ENCODE assay signal across 27 cellular contexts in the genomic region with DNA sequence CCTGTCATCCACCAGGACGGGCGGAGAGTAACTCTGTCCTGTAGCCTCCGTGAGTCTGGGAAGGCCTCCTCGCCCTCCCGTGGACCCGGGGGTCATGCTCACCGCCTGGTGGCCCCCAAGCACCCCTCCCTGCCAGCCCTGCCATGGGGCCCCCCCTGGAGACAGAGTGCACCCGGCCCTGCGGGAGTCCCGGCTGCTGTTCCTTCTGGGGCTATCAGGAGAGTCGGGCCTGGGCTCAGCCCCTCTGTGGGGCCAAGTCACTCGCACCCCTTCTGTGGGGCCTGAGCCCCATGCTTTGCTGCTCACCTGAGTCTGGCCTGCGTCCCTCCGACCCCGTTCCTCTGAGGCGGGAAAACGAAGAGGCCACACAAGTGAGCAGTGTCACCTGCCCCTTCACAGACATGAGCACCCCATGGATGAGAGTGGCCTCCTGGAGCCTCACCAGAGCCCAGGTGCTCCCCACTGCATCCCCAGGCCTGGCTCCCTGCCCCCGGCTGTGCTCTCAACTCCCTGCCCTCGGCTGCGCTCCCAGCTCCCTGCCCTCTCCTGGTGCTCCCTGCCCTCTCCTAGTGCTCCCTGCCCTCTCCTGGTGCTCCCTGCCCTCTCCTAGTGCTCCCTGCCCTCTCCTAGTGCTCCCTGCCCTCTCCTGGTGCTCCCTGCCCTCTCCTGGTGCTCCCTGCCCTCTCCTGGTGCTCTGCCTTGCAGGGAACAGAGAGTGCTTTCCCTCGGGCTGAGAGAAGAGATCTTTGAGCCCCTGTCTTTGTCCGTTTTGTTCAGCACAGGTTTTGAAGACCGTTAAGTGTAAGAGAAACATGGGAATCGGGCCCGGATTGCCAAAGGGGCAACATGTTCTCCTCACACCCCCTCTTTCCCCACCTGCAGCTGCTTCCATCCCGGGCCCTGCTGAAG. TPM values are rescaled to one million over a fixed set of nuclear protein-coding genes. Genes with fewer than 3 reads are reported as not detected.
"Had no signal": no experiment of that assay in that cellular context is flagged by ENCODE, and none has a peak within 500 bp of the region (broad histone marks: within the 10 kb centered on the region; RNA-seq: fewer than 3 reads in every experiment).

No MANE protein-coding gene starts in this region.

- H3K4me2 ChIP-seq: SK-N-SH had no signal

- H3K27ac Mint-ChIP-seq: IgD-negative memory B cell had no signal

- H3K9ac ChIP-seq: SK-N-SH had no signal

- H3K36me3 Mint-ChIP-seq: IgD-negative memory B cell had no signal

- H3K4me3 Mint-ChIP-seq: IgD-negative memory B cell had no signal

- H3K27ac ChIP-seq: RWPE1 had no signal

- ATAC-seq: Panc1, PC-3 had no signal

- H3K9me3 ChIP-seq: SK-N-SH had no signal

- DNase-seq: KBM-7; NCI-H1092; NCI-H1105 treated with DMSO at 0.1 percent for 48 hours; NCI-H1417 treated with DMSO at 0.1 percent for 48 hours; NCI-H146; NCI-H1694 treated with DMSO at 0.1 percent for 48 hours; NCI-H1930; NCI-H2081 treated with DMSO at 0.1 percent for 48 hours; NCI-H226; NCI-H446; NCI-H510A; NCI-H524 treated with DMSO at 0.1 percent for 48 hours; NCI-H69; NCI-H774; NK-92 treated with Interleukin-12 subunit alpha and Interleukin-12 subunit beta, amount 100 ng/mL, for 24 hours; PC-3; SHP77; SK-N-SH; SW 1271 had no signal

RNA-seq across cellular contexts. Expression of gene CHRNA4, which starts 4.7 kb away (rescaled TPM):
- total RNA-seq: HT-29, LHCN-M2, MCF 10A, OCI-LY7, PC-3, SK-MEL-5 had no signal
- polyA plus RNA-seq: IgD-negative memory B cell, SK-N-SH had no signal
